ENCODE assay signal across 8 cellular contexts in genomic region chr16:88453217-88453531, GRCh38. TPM values are rescaled to one million over a fixed set of nuclear protein-coding genes. Genes with fewer than 3 reads are reported as not detected.
DNase-seq lines count a peak whose midpoint lies in the region; ATAC-seq, FAIRE-seq and TF ChIP-seq lines count a peak whose summit lies in the region.

Gene ZFPM1, plus strand, starts transcription at chr16:88453280. Its CDS starts 359 bp downstream, at chr16:88453639.

- no peak for TF ChIP-seq RAD21 in A549 (conservative IDR thresholded peaks at IDR 0.05 in 1 of 2, IDR thresholded peaks at IDR 0.05 in 1 of 2)
- no peak for TF ChIP-seq RAD21 in GM12878 (IDR thresholded peaks at IDR 0.05; ENCODE audit: insufficient read depth, low read depth, low read length)

- no peaks in the 10 kb centered on the region for H3K36me3 ChIP-seq in HAP-1 (replicated peaks)
- no peaks in the 10 kb centered on the region for H3K36me3 ChIP-seq in GM12878 (ENCODE audit: control insufficient read depth in 2 of 2, insufficient read depth in 2 of 2, low read length in 1 of 2)
- no peaks in the 10 kb centered on the region for H3K36me3 ChIP-seq in mucosa of descending colon (ENCODE audit: low read depth)

- peak within 1 kb of the TSS; percentile 90 for H3K4me2 ChIP-seq in A549
- H3K4me2 ChIP-seq in GM12878 (ENCODE audit: control insufficient read depth, insufficient read depth) = peak within 1 kb of the TSS; percentile 96

- TF ChIP-seq CTCF in A549 (IDR thresholded peaks at IDR 0.05) (no peak), GM12878 (IDR thresholded peaks at IDR 0.05 in 2 of 3, conservative IDR thresholded peaks at IDR 0.05 in 1 of 3; ENCODE audit: control insufficient read depth in 2 of 3, extremely low read depth in 1 of 3, insufficient read depth in 1 of 3, low read depth in 3 of 3, low read length in 3 of 3) (no peak), mucosa of descending colon (IDR thresholded peaks at IDR 0.05) (no peak)

- no peaks in the 10 kb centered on the region for H4K20me1 ChIP-seq in GM12878 (ENCODE audit: control insufficient read depth, insufficient read depth)

- ATAC-seq in A549 (peak in 1 of 2 experiments; percentile 40; a peak in 4 of 6 replicates), GM12878 (no peak), mucosa of descending colon (no peak), HG02852 (IDR thresholded peaks at IDR 0.05; ENCODE audit: unreplicated experiment) (no peak), GM21619 (IDR thresholded peaks at IDR 0.05; ENCODE audit: unreplicated experiment) (no peak)

- SMC1A ChIA-PET in GM12878 (lab: Charles Lee; ENCODE audit: uncharacterized antibody, unreplicated experiment) = no interaction called here

- intact Hi-C loops in GM12878 (cut with micrococcal nuclease; ENCODE audit: unreplicated experiment) (loop anchor here (10.0 kb wide), 1 partner anchor 1068 kb away; the partner anchor contains the start of gene FBXO31), mucosa of descending colon (cut with DNase I, micrococcal nuclease) (no loop called here)

- CTCF ChIA-PET in A549 (lab: Yijun Ruan, JAX) (interaction anchor here (1.2 to 1.9 kb wide), 2 partner anchors 16 to 108 kb away, joined by 3 to 7 read pairs; no protein-coding TSS in a partner anchor), GM12878 (lab: Yijun Ruan, JAX) (interaction anchor here (1.0 kb wide), 1 partner anchor 108 kb away, joined by 3 read pairs; no protein-coding TSS in a partner anchor)

- TF ChIP-seq EP300 in A549 (IDR thresholded peaks at IDR 0.05) = no peak
- TF ChIP-seq EP300 in GM12878 (IDR thresholded peaks at IDR 0.05; ENCODE audit: borderline replicate concordance in 1 of 2, control insufficient read depth in 1 of 2, low read depth in 2 of 2, low read length in 2 of 2) = no peak

- RAD21 ChIA-PET in GM12878 (lab: Charles Lee; ENCODE audit: unreplicated experiment) = interaction anchor here (1.0 kb wide), 1 partner anchor 108 kb away, joined by 3 read pairs; no protein-coding TSS in a partner anchor

- peak within 1 kb of the TSS; percentile 92; the same call in 1 of the 2 replicates for H3K9ac ChIP-seq in GM12878 (ENCODE audit: control insufficient read depth, insufficient read depth, low read length)

- H3K27ac ChIP-seq in A549 (peak within 1 kb of the TSS; percentile 89 to 90), GM12878 (ENCODE audit: control insufficient read depth, insufficient read depth) (peak within 1 kb of the TSS; percentile 79)

- peaks cover 13% of the 10 kb centered on the region for H3K27me3 ChIP-seq in HAP-1 (ENCODE audit: low read depth)
- H3K27me3 ChIP-seq in GM12878 (replicated peaks in 1 of 2; ENCODE audit: control insufficient read depth in 2 of 2, insufficient read depth in 2 of 2, low read length in 1 of 2) = peaks cover 0 to 2% of the 10 kb centered on the region in 2 experiments; a peak in 1 of 4 replicates

- H3K9me3 ChIP-seq in A549 (no peaks in the 10 kb centered on the region), HAP-1 (no peaks in the 10 kb centered on the region), GM12878 (replicated peaks; ENCODE audit: control insufficient read depth, insufficient read depth, low read length) (no peaks in the 10 kb centered on the region), mucosa of descending colon (no peaks in the 10 kb centered on the region)

- in situ Hi-C loops in HAP-1 (cut with MboI; ENCODE audit: low sequenced_read_pairs) = loop anchor here (10.0 kb wide), 1 partner anchor 112 kb away; no protein-coding TSS in a partner anchor
- in situ Hi-C loops in GM12878 (cut with MboI) = loop anchor here (5.0 to 10.0 kb wide), 2 partner anchors 114 to 332 kb away; partner anchors contain the start of gene PIEZO1

- peak; percentile 42 for TF ChIP-seq POLR2A in A549 (IDR thresholded peaks at IDR 0.05; ENCODE audit: low read length)
- peak; percentile 52 for TF ChIP-seq POLR2A in GM12878 (IDR thresholded peaks at IDR 0.05; ENCODE audit: low read depth, low read length)

- FAIRE-seq in A549 (lab: Jason Lieb, UNC) (no peak), GM12878 (lab: Jason Lieb, UNC) (no peak)

- POLR2A ChIA-PET in A549 (lab: Yijun Ruan, JAX) (interaction anchor here (0.5 to 1.0 kb wide), 3 partner anchors 72 to 564 kb away, joined by 4 to 5 read pairs (median 4); partner anchors contain the start of gene ZC3H18), GM12878 (lab: Charles Lee) (interaction anchor here (1.0 kb wide), 1 partner anchor 10 kb away, joined by 3 read pairs; no protein-coding TSS in a partner anchor)

- H3K4me1 ChIP-seq in A549 (peaks cover 34% of the 10 kb centered on the region), HAP-1 (peaks cover 13% of the 10 kb centered on the region), GM12878 (ENCODE audit: control insufficient read depth, insufficient read depth, low read length) (peaks cover 29% of the 10 kb centered on the region), mucosa of descending colon (ENCODE audit: low read depth) (peaks cover 25% of the 10 kb centered on the region)

- H2AFZ ChIP-seq in GM12878 (ENCODE audit: control insufficient read depth, low read depth, low read length) = peak within 1 kb of the TSS; percentile 91

- WGBS in A549 (ENCODE audit: missing lambda C conversion rate) = under 1% methylated on average over 20 of the region's 57 CpGs
- no CpG with 5 or more reads among the region's 57 CpGs for WGBS in GM12878 (ENCODE audit: insufficient coverage, insufficient replicate concordance, low lambda C conversion rate, missing lambda C conversion rate)

- peaks cover 22% of the 10 kb centered on the region for H3K79me2 ChIP-seq in GM12878 (ENCODE audit: control insufficient read depth, insufficient read depth, low read length)

- no TSS peak for BruUV-seq in GM12878 (replicated peaks; lab: Mats Ljungman, UMichigan)

- H3K4me3 ChIP-seq in A549 (peak within 1 kb of the TSS; percentile 88), HAP-1 (peak within 1 kb of the TSS; percentile 59), GM12878 (peak within 1 kb of the TSS; percentile 86), mucosa of descending colon (peak within 1 kb of the TSS; percentile 23)

- DNase-seq in A549 (ENCODE audit: low read depth in 1 of 2, low spot score in 1 of 2) = no peak
- no peak for DNase-seq in HAP-1 (ENCODE audit: low spot score in 2 of 2)
- no peak for DNase-seq in GM12878 (ENCODE audit: low read depth, low spot score)
- no peak for DNase-seq in mucosa of descending colon
- no peak for DNase-seq in HuH-7 (ENCODE audit: low spot score)
- no peak for DNase-seq in ecto neural progenitor cell (ENCODE audit: low spot score)

TF ChIP-seq in A549, 52 proteins besides CTCF, POLR2A, EP300 and RAD21 (continues in another document):
- 0 out of 3 replicates have a peak, but pooled peaks have one; percentile 26 for TF ChIP-seq BCL3 (IDR thresholded peaks at IDR 0.05)
- TF ChIP-seq RFX5 (IDR thresholded peaks at IDR 0.05) = no peak

TF ChIP-seq in GM12878, 131 proteins besides CTCF, POLR2A, EP300 and RAD21:
- TF ChIP-seq SMARCA5 (IDR thresholded peaks at IDR 0.05) (0 out of 2 replicates have a peak, but pooled peaks have one; percentile 43), BHLHE40 (IDR thresholded peaks at IDR 0.05; ENCODE audit: borderline replicate concordance in 1 of 2, low read depth in 2 of 2, low read length in 1 of 2) (peak in 1 of 2 experiments; percentile 42; a peak in 1 of 4 replicates), RELB (IDR thresholded peaks at IDR 0.05; ENCODE audit: low read depth) (no peak)

RNA-seq across cellular contexts. Expression of gene ZFPM1, which starts in this region (rescaled TPM):
- 0.28 and 0.36 TPM in 2 replicates for polyA plus RNA-seq in A549 (2011; rRNA removed)
- 2.0 and 2.9 TPM in 2 replicates for polyA plus RNA-seq in A549 (2012; cell fraction: cytosol; rRNA removed)
- polyA plus RNA-seq in A549 (2012; cell fraction: nucleus; rRNA removed) = 3.9 and 6.5 TPM in 2 replicates
- polyA plus RNA-seq in A549 (2017; fragmentation: RNase III; extraction: RNeasy Plus Mini Kit Qiagen cat#74134 plus additional on column Dnase treatment) = 2.1 to 2.8 TPM (median 2.5 TPM) in 3 replicates
- polyA minus RNA-seq in A549 (2011; rRNA and poly(A)+ RNA removed) = 0.68 and 0.79 TPM in 2 replicates
- total RNA-seq in GM12878 (2013; cell fraction: nucleolus; rRNA removed) = 5.8 and 7.0 TPM in 2 replicates
- total RNA-seq in GM12878 (2014; rRNA removed) = 0.82 and 1.1 TPM in 2 replicates
- total RNA-seq in GM12878 (2014; rRNA removed; fragmentation: Illumina TruSeq; extraction: Trizol) = 0.23 and 0.36 TPM in 2 replicates
- 4.0 and 5.1 TPM in 2 replicates for total RNA-seq in GM12878 (2021)
- polyA plus RNA-seq in GM12878 (2011; ENCODE audit: low read depth) = 0.13 TPM
- 0.13 and 0.46 TPM in 2 replicates for polyA plus RNA-seq in GM12878 (2011; rRNA removed)
- 0.34 and 0.69 TPM in 2 replicates for polyA plus RNA-seq in GM12878 (2011; cell fraction: cytosol; rRNA removed)
- 2.9 and 5.4 TPM in 2 replicates for polyA plus RNA-seq in GM12878 (2011; cell fraction: nucleus; rRNA removed)
- polyA plus RNA-seq in GM12878 (2012) = 1.7 and 1.8 TPM in 2 replicates
- polyA plus RNA-seq in GM12878 (2014; fragmentation: Illumina TruSeq; extraction: Trizol) = 0.24 TPM in 1 of 2 replicates, not detected in the other
- polyA plus RNA-seq in GM12878 (2014; fragmentation: Nextera tagmentation; extraction: Ambion mirVana) = under 1 TPM; 0.02 to 0.03 TPM
- polyA plus RNA-seq in GM12878 (2014; rRNA removed) = 1.2 and 1.5 TPM in 2 replicates
- polyA plus RNA-seq in GM12878 (2016; fragmentation: Nextera tagmentation; extraction: Ambion mirVana) = under 1 TPM; 0.03 to 0.09 TPM
- polyA minus RNA-seq in GM12878 (2011; rRNA and poly(A)+ RNA removed) = 0.51 and 1.3 TPM in 2 replicates
- 1.2 and 2.1 TPM in 2 replicates for polyA minus RNA-seq in GM12878 (2011; cell fraction: cytosol; rRNA and poly(A)+ RNA removed)
- polyA minus RNA-seq in GM12878 (2011; cell fraction: nucleus; rRNA and poly(A)+ RNA removed) = 1.2 and 5.1 TPM in 2 replicates
- total RNA-seq in mucosa of descending colon = 10 to 100 TPM in 1 of 3 donors, 1 to 10 TPM in 2; 5.2 to 10.3 (median 7.2) TPM

Comparison
In these comparisons a context has a peak if more than half of its experiments do, and no peak if none do; other contexts are left out.
1. H3K4me3 ChIP-seq: peak in every context shown above with its lines; median percentile 88 in A549; 86 in GM12878; 59 in HAP-1; 23 in mucosa of descending colon.
2. Of the 24 proteins assayed by ChIP-seq in both GM12878 and A549: peak only in GM12878: none; only in A549: BCL3; in both: POLR2A; in neither: 21; mixed calls (peak in some experiments, not most) for 1.